In the genomic region with DNA sequence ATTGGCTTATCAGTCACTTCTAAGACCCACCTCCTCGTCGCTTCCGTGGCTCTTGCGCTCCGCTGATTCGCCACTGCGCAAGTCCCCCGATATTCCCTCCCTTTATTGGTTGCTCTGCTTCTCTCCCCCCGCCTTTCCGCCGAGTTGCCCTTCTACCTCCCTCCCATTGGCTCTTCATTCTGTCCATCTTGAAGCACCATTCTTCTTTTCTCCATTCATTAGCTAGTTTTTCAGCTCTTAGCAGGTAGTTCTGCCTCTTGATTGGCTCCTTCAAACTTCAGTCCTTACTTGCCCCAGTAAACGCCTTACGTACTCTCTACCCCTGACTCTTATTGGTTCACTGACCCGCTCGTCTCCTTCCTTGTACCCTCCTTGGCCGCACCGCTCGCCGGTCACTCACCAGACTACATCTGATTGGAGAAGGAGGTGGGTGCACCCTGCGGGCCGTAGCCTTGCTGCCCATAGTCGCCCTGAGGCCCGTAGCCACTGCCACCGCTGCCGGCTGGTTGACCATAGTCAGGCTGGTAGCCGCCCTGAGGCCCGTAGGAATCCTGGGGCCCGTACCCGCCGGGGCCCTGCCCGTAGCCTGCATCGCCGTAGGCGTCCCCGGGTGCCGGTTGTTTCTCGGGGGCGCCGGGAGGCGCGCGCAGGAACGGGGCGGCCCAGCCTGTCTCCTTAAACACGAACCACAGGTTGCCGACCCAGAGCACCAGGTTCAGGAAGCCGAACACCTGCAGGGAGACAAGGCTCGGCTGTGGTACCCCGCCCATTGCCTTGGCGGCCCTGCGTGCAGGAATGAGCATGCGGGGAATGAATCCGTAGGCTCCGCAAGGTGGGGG, we compare ENCODE assay signal across 8 cellular contexts. TPM values are rescaled to one million over a fixed set of nuclear protein-coding genes. Genes with fewer than 3 reads are reported as not detected.
DNase-seq lines count a peak whose midpoint lies in the region; ATAC-seq, FAIRE-seq and TF ChIP-seq lines count a peak whose summit lies in the region.

No MANE protein-coding gene starts in this region.

- intact Hi-C loops in kidney (cut with DNase I): no loop called here

- no peaks in the 10 kb centered on the region for H3K9me3 ChIP-seq in kidney (ENCODE audit: control insufficient read depth in 1 of 2, low read length in 2 of 2)

- no peaks in the 10 kb centered on the region for H3K4me1 ChIP-seq in kidney (ENCODE audit: control insufficient read depth in 1 of 2, insufficient read depth in 1 of 2, low read depth in 1 of 2, low read length in 2 of 2)

- peak overlapping the region in 1 of 2 donors; percentile 67 for H3K27ac ChIP-seq in kidney (ENCODE audit: low read depth in 2 of 2, low read length in 2 of 2)

- TF ChIP-seq CTCF in AG09309 (IDR thresholded peaks at IDR 0.05; ENCODE audit: control insufficient read depth, insufficient read depth, low read depth, low read length, missing control alignments): no peak
- no peak for TF ChIP-seq CTCF in kidney (IDR thresholded peaks at IDR 0.05; ENCODE audit: borderline replicate concordance, extremely low read depth, insufficient read depth)

- no peaks in the 10 kb centered on the region for H3K36me3 ChIP-seq in kidney (ENCODE audit: control insufficient read depth in 1 of 2, insufficient read depth in 2 of 2, low read length in 2 of 2)

- peak; percentile 100 for FAIRE-seq in kidney (lab: Jason Lieb, UNC)

- DNase-seq in AG09309 (ENCODE audit: low read depth) (peak; percentile 99), NCI-H226 (peak; percentile 94), cerebellum (ENCODE audit: low spot score) (peak; percentile 92), kidney (peak; percentile 96)
- DNase-seq in activated CD4-positive, alpha-beta T cell treated with anti-CD3 and anti-CD28 coated beads for 1 hour: peak; percentile 74
- peak; percentile 75 to 80 for DNase-seq in stimulated activated CD4-positive, alpha-beta T cell treated with anti-CD3 and anti-CD28 coated beads, Interleukin-15, amount 100 ng/mL, for 48 hours (ENCODE audit: low read depth in 2 of 2)

- H3K4me3 ChIP-seq in AG09309 (ENCODE audit: control insufficient read depth, low read depth, low read length) (peak overlapping the region; percentile 76), kidney (ENCODE audit: low read length in 2 of 2) (peak overlapping the region; percentile 44 to 65)

- peak overlapping the region; percentile 55 to 73 for H3K9ac ChIP-seq in kidney (ENCODE audit: low read length in 2 of 2)

- ATAC-seq in GM19023 (IDR thresholded peaks at IDR 0.05; ENCODE audit: unreplicated experiment): peak; percentile 90
- ATAC-seq in HG03196 (IDR thresholded peaks at IDR 0.05; ENCODE audit: unreplicated experiment): peak; percentile 87

RNA-seq across cellular contexts. Expression of gene PRICKLE3, which starts 5.1 kb away (rescaled TPM):
- total RNA-seq in cerebellum (1.2 TPM), kidney (11.6 TPM)
- polyA plus RNA-seq in kidney (ENCODE audit: insufficient read depth, low read depth, low replicate concordance): 3.4 TPM

RNA-seq across cellular contexts. Expression of gene SYP, which starts 8.7 kb away (rescaled TPM):
- 85.9 TPM for total RNA-seq in cerebellum
- total RNA-seq in kidney: 4.0 TPM
- 7.2 TPM for polyA plus RNA-seq in kidney (ENCODE audit: insufficient read depth, low read depth, low replicate concordance)

RNA-seq across cellular contexts. Expression of gene PLP2, which starts 19.6 kb away (rescaled TPM):
- total RNA-seq in cerebellum (2.0 TPM), kidney (139 TPM)
- 58.6 TPM for polyA plus RNA-seq in kidney (ENCODE audit: insufficient read depth, low read depth, low replicate concordance)

RNA-seq across cellular contexts. Expression of gene MAGIX, which starts 28.7 kb away (rescaled TPM):
- 1.4 TPM for total RNA-seq in cerebellum
- total RNA-seq in kidney: 11.6 TPM
- polyA plus RNA-seq in kidney (ENCODE audit: insufficient read depth, low read depth, low replicate concordance): 34.0 TPM

RNA-seq across cellular contexts. Expression of gene CACNA1F, which starts 41.9 kb away (rescaled TPM):
- 0.36 TPM for total RNA-seq in cerebellum
- 0.25 TPM for total RNA-seq in kidney
- polyA plus RNA-seq in kidney (ENCODE audit: insufficient read depth, low read depth, low replicate concordance): 0.15 TPM

Comparison
In these comparisons a context has a peak if more than half of its experiments do, and no peak if none do; other contexts are left out.
1. RNA of gene SYP, which starts 8.7 kb away (total RNA-seq): 85.9 TPM in cerebellum (single experiment); 4.0 TPM in kidney (single experiment); every median in the first group is over 10 times any median in the second.
2. RNA of gene PLP2, which starts 19.6 kb away (total RNA-seq): 139 TPM in kidney (single experiment); 2.0 TPM in cerebellum (single experiment); every median in the first group is over 10 times any median in the second.
3. Peak in every context shown above with its lines, with median percentiles within 50 percentile points of each other: DNase-seq.